Comparison of ENCODE assay signal across 1 cellular context in the genomic region with DNA sequence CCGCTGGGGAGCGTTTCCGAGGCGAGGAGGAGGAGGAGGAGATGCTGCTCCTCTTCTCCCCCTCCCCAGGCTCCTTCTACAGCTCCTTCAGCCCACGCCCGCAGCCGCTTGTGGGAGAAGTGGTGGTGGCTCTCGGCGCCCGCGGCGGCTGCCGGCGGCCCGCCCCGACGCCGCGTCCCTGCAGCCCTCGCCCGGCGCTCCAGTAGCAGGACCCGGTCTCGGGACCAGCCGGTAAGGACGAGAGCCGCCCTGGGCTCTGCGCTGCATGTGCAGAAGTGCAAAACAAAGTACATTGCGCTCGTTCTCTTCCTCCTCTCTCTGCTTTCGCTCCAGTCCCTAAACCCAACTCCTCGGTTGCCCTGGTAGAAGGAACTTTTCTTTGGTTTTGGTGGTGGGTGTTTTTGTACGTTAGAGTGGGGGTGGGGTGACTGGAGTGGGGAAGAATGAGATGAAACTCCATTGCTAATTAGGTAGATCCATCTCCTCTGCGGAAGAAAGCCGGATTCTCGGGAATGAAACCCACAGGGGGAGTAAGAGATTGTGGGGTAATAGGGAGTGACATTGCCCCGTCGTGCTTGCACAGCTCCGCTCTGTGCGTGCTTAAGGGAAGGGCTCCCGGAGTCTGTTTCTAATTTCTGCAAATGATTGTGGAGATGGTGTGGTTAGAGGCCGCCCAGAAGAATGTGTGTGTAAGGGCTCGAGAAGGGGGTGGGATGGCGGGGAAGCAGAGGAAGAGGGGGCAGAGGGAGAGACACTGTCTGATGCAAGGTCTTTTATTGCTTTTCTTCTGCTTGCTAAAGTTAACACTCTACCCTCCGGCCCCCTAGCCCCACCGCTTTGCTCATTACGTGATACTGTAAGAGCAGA.
TF ChIP-seq lines count a peak whose summit lies in the region.

No MANE protein-coding gene starts in this region.

TF ChIP-seq in GM12878, 131 proteins besides CTCF, POLR2A, EP300 and RAD21 (continued from another document and continues in another):
- TF ChIP-seq, protein P1, sequence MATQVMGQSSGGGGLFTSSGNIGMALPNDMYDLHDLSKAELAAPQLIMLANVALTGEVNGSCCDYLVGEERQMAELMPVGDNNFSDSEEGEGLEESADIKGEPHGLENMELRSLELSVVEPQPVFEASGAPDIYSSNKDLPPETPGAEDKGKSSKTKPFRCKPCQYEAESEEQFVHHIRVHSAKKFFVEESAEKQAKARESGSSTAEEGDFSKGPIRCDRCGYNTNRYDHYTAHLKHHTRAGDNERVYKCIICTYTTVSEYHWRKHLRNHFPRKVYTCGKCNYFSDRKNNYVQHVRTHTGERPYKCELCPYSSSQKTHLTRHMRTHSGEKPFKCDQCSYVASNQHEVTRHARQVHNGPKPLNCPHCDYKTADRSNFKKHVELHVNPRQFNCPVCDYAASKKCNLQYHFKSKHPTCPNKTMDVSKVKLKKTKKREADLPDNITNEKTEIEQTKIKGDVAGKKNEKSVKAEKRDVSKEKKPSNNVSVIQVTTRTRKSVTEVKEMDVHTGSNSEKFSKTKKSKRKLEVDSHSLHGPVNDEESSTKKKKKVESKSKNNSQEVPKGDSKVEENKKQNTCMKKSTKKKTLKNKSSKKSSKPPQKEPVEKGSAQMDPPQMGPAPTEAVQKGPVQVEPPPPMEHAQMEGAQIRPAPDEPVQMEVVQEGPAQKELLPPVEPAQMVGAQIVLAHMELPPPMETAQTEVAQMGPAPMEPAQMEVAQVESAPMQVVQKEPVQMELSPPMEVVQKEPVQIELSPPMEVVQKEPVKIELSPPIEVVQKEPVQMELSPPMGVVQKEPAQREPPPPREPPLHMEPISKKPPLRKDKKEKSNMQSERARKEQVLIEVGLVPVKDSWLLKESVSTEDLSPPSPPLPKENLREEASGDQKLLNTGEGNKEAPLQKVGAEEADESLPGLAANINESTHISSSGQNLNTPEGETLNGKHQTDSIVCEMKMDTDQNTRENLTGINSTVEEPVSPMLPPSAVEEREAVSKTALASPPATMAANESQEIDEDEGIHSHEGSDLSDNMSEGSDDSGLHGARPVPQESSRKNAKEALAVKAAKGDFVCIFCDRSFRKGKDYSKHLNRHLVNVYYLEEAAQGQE (IDR thresholded peaks at IDR 0.05; ENCODE audit: low read depth, low read length) = no peak
- TF ChIP-seq, protein P2, sequence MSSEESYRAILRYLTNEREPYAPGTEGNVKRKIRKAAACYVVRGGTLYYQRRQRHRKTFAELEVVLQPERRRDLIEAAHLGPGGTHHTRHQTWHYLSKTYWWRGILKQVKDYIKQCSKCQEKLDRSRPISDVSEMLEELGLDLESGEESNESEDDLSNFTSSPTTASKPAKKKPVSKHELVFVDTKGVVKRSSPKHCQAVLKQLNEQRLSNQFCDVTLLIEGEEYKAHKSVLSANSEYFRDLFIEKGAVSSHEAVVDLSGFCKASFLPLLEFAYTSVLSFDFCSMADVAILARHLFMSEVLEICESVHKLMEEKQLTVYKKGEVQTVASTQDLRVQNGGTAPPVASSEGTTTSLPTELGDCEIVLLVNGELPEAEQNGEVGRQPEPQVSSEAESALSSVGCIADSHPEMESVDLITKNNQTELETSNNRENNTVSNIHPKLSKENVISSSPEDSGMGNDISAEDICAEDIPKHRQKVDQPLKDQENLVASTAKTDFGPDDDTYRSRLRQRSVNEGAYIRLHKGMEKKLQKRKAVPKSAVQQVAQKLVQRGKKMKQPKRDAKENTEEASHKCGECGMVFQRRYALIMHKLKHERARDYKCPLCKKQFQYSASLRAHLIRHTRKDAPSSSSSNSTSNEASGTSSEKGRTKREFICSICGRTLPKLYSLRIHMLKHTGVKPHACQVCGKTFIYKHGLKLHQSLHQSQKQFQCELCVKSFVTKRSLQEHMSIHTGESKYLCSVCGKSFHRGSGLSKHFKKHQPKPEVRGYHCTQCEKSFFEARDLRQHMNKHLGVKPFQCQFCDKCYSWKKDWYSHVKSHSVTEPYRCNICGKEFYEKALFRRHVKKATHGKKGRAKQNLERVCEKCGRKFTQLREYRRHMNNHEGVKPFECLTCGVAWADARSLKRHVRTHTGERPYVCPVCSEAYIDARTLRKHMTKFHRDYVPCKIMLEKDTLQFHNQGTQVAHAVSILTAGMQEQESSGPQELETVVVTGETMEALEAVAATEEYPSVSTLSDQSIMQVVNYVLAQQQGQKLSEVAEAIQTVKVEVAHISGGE (CRISPR knock-in tag; IDR thresholded peaks at IDR 0.05) = no peak
- TF ChIP-seq NRF1 (conservative IDR thresholded peaks at IDR 0.05; ENCODE audit: low read depth, low read length) (no peak), CHD4 (IDR thresholded peaks at IDR 0.05) (no peak), ETV6 (conservative IDR thresholded peaks at IDR 0.05 in 1 of 2, IDR thresholded peaks at IDR 0.05 in 1 of 2; ENCODE audit: borderline replicate concordance in 1 of 2, low read depth in 1 of 2) (no peak), EED (IDR thresholded peaks at IDR 0.05; ENCODE audit: low read depth) (peak; percentile 65), SMARCA5 (IDR thresholded peaks at IDR 0.05) (no peak), RAD51 (IDR thresholded peaks at IDR 0.05) (no peak), CHD2 (IDR thresholded peaks at IDR 0.05; ENCODE audit: borderline replicate concordance, low read depth, low read length) (0 out of 2 replicates have a peak, but pooled peaks have one; percentile 38), MTA3 (IDR thresholded peaks at IDR 0.05; ENCODE audit: borderline replicate concordance, low read length) (no peak), ZNF24 (IDR thresholded peaks at IDR 0.05) (no peak), MYB (IDR thresholded peaks at IDR 0.05; ENCODE audit: borderline replicate concordance, low read depth, low read length) (no peak), PAX8 (IDR thresholded peaks at IDR 0.05) (no peak), POLR2AphosphoS5 (IDR thresholded peaks at IDR 0.05; ENCODE audit: low read length) (no peak; the same call in 1 of the 2 replicates), MEF2B (IDR thresholded peaks at IDR 0.05; ENCODE audit: partially characterized antibody, poor library complexity, severe bottlenecking) (no peak), SIX5 (IDR thresholded peaks at IDR 0.05; ENCODE audit: low read depth, low read length, severe bottlenecking) (no peak), PML (IDR thresholded peaks at IDR 0.05; ENCODE audit: low read length) (no peak), SMC3 (IDR thresholded peaks at IDR 0.05; ENCODE audit: borderline replicate concordance, low read length) (no peak), SMAD1 (IDR thresholded peaks at IDR 0.05; ENCODE audit: low read depth, partially characterized antibody) (no peak)
- TF ChIP-seq, protein P3, sequence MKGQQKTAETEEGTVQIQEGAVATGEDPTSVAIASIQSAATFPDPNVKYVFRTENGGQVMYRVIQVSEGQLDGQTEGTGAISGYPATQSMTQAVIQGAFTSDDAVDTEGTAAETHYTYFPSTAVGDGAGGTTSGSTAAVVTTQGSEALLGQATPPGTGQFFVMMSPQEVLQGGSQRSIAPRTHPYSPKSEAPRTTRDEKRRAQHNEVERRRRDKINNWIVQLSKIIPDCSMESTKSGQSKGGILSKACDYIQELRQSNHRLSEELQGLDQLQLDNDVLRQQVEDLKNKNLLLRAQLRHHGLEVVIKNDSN (IDR thresholded peaks at IDR 0.05; ENCODE audit: borderline replicate concordance, extremely low read length, insufficient read depth, low read depth, low read length) = no peak
- TF ChIP-seq, protein P4, sequence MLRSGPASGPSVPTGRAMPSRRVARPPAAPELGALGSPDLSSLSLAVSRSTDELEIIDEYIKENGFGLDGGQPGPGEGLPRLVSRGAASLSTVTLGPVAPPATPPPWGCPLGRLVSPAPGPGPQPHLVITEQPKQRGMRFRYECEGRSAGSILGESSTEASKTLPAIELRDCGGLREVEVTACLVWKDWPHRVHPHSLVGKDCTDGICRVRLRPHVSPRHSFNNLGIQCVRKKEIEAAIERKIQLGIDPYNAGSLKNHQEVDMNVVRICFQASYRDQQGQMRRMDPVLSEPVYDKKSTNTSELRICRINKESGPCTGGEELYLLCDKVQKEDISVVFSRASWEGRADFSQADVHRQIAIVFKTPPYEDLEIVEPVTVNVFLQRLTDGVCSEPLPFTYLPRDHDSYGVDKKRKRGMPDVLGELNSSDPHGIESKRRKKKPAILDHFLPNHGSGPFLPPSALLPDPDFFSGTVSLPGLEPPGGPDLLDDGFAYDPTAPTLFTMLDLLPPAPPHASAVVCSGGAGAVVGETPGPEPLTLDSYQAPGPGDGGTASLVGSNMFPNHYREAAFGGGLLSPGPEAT (IDR thresholded peaks at IDR 0.05; ENCODE audit: low read depth) = peak; percentile 57; the same call in 1 of the 2 replicates
- TF ChIP-seq, protein P5, sequence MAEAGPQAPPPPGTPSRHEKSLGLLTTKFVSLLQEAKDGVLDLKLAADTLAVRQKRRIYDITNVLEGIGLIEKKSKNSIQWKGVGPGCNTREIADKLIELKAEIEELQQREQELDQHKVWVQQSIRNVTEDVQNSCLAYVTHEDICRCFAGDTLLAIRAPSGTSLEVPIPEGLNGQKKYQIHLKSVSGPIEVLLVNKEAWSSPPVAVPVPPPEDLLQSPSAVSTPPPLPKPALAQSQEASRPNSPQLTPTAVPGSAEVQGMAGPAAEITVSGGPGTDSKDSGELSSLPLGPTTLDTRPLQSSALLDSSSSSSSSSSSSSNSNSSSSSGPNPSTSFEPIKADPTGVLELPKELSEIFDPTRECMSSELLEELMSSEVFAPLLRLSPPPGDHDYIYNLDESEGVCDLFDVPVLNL (IDR thresholded peaks at IDR 0.05; ENCODE audit: low read depth, low read length) = no peak
- TF ChIP-seq, protein P6, sequence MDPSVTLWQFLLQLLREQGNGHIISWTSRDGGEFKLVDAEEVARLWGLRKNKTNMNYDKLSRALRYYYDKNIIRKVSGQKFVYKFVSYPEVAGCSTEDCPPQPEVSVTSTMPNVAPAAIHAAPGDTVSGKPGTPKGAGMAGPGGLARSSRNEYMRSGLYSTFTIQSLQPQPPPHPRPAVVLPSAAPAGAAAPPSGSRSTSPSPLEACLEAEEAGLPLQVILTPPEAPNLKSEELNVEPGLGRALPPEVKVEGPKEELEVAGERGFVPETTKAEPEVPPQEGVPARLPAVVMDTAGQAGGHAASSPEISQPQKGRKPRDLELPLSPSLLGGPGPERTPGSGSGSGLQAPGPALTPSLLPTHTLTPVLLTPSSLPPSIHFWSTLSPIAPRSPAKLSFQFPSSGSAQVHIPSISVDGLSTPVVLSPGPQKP (IDR thresholded peaks at IDR 0.05; ENCODE audit: low read depth, low read length) = no peak
- TF ChIP-seq, protein P7, sequence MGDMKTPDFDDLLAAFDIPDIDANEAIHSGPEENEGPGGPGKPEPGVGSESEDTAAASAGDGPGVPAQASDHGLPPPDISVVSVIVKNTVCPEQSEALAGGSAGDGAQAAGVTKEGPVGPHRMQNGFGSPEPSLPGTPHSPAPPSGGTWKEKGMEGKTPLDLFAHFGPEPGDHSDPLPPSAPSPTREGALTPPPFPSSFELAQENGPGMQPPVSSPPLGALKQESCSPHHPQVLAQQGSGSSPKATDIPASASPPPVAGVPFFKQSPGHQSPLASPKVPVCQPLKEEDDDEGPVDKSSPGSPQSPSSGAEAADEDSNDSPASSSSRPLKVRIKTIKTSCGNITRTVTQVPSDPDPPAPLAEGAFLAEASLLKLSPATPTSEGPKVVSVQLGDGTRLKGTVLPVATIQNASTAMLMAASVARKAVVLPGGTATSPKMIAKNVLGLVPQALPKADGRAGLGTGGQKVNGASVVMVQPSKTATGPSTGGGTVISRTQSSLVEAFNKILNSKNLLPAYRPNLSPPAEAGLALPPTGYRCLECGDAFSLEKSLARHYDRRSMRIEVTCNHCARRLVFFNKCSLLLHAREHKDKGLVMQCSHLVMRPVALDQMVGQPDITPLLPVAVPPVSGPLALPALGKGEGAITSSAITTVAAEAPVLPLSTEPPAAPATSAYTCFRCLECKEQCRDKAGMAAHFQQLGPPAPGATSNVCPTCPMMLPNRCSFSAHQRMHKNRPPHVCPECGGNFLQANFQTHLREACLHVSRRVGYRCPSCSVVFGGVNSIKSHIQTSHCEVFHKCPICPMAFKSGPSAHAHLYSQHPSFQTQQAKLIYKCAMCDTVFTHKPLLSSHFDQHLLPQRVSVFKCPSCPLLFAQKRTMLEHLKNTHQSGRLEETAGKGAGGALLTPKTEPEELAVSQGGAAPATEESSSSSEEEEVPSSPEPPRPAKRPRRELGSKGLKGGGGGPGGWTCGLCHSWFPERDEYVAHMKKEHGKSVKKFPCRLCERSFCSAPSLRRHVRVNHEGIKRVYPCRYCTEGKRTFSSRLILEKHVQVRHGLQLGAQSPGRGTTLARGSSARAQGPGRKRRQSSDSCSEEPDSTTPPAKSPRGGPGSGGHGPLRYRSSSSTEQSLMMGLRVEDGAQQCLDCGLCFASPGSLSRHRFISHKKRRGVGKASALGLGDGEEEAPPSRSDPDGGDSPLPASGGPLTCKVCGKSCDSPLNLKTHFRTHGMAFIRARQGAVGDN (IDR thresholded peaks at IDR 0.05) = no peak
- TF ChIP-seq, protein P8, sequence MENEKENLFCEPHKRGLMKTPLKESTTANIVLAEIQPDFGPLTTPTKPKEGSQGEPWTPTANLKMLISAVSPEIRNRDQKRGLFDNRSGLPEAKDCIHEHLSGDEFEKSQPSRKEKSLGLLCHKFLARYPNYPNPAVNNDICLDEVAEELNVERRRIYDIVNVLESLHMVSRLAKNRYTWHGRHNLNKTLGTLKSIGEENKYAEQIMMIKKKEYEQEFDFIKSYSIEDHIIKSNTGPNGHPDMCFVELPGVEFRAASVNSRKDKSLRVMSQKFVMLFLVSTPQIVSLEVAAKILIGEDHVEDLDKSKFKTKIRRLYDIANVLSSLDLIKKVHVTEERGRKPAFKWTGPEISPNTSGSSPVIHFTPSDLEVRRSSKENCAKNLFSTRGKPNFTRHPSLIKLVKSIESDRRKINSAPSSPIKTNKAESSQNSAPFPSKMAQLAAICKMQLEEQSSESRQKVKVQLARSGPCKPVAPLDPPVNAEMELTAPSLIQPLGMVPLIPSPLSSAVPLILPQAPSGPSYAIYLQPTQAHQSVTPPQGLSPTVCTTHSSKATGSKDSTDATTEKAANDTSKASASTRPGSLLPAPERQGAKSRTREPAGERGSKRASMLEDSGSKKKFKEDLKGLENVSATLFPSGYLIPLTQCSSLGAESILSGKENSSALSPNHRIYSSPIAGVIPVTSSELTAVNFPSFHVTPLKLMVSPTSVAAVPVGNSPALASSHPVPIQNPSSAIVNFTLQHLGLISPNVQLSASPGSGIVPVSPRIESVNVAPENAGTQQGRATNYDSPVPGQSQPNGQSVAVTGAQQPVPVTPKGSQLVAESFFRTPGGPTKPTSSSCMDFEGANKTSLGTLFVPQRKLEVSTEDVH (IDR thresholded peaks at IDR 0.05; ENCODE audit: low read depth, partially characterized antibody) = no peak
- TF ChIP-seq, protein P9, sequence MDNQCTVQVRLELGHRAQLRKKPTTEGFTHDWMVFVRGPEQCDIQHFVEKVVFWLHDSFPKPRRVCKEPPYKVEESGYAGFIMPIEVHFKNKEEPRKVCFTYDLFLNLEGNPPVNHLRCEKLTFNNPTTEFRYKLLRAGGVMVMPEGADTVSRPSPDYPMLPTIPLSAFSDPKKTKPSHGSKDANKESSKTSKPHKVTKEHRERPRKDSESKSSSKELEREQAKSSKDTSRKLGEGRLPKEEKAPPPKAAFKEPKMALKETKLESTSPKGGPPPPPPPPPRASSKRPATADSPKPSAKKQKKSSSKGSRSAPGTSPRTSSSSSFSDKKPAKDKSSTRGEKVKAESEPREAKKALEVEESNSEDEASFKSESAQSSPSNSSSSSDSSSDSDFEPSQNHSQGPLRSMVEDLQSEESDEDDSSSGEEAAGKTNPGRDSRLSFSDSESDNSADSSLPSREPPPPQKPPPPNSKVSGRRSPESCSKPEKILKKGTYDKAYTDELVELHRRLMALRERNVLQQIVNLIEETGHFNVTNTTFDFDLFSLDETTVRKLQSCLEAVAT (IDR thresholded peaks at IDR 0.05) = 0 out of 2 replicates have a peak, but pooled peaks have one; percentile 33
- TF ChIP-seq, protein P10, sequence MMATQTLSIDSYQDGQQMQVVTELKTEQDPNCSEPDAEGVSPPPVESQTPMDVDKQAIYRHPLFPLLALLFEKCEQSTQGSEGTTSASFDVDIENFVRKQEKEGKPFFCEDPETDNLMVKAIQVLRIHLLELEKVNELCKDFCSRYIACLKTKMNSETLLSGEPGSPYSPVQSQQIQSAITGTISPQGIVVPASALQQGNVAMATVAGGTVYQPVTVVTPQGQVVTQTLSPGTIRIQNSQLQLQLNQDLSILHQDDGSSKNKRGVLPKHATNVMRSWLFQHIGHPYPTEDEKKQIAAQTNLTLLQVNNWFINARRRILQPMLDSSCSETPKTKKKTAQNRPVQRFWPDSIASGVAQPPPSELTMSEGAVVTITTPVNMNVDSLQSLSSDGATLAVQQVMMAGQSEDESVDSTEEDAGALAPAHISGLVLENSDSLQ (IDR thresholded peaks at IDR 0.05) = 0 out of 2 replicates have a peak, but pooled peaks have one; percentile 3
